24 cellular contexts compared by ENCODE assay signal in the genomic region with DNA sequence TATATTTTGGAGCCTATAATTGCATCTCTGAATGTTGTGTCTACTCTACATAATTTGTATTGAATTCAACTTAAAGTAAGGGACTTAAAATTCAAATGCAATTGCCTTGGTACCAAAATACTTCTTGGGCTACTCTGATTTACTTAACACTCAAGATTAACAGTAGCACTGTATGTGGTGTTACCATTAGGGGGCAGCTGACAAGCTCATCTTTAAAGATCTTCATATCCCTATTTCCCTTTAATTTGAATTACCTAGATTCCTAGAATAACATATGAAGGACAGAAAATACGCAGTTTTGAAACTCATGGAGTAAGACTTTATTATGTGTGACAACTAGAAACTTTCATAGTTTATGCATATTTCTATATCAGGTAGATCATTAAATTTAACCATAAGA. TPM values are rescaled to one million over a fixed set of nuclear protein-coding genes. Genes with fewer than 3 reads are reported as not detected.
DNase-seq lines count a peak whose midpoint lies in the region; ATAC-seq and TF ChIP-seq lines count a peak whose summit lies in the region.
"Had no signal": no experiment of that assay in that cellular context is flagged by ENCODE, and none has a peak within 500 bp of the region (broad histone marks: within the 10 kb centered on the region; RNA-seq: fewer than 3 reads in every experiment).

No MANE protein-coding gene starts in this region.

- H3K9me3 Mint-ChIP-seq in neural progenitor cell = no peaks in the 10 kb centered on the region
- H3K9me3 Mint-ChIP-seq: CD8-positive, alpha-beta T cell had no signal

- H3K27ac ChIP-seq in C4-2B (no peak overlapping the region), HCT116 (ENCODE audit: low read depth, low read length) (no peak overlapping the region), OCI-LY7 (ENCODE audit: low read depth, low read length, poor library complexity, severe bottlenecking) (no peak overlapping the region), neural progenitor cell (no peak overlapping the region)
- H3K27ac ChIP-seq: BLaER1 treated with 17β-estradiol and CSF1 and Interleukin-3, amounts not matched to agents 10 nM and 100 nM; RWPE1 had no signal

- H3K9ac ChIP-seq in HCT116 (ENCODE audit: low read length) = no peak overlapping the region
- no peak overlapping the region for H3K9ac ChIP-seq in neural progenitor cell
- H3K9ac ChIP-seq: BLaER1 treated with 17β-estradiol and CSF1 and Interleukin-3, amounts not matched to agents 10 nM and 100 nM had no signal

- TF ChIP-seq RAD21 in HCT116 (IDR thresholded peaks at IDR 0.05; ENCODE audit: low read depth) = no peak

- no peaks in the 10 kb centered on the region for H3K27me3 Mint-ChIP-seq in neural progenitor cell (ENCODE audit: insufficient read depth, low read depth)

- DNase-seq in HCT116 (ENCODE audit: low read depth, low spot score) = no peak
- DNase-seq in OCI-LY7 (ENCODE audit: low spot score) = no peak
- DNase-seq in neural progenitor cell (ENCODE audit: low spot score) = no peak
- DNase-seq in NCI-H748 (lab: John Stamatoyannopoulos, UW; ENCODE audit: unreplicated experiment) = no peak
- DNase-seq in activated naive CD4-positive, alpha-beta T cell (lab: John Stamatoyannopoulos, UW) = no peak
- DNase-seq: AML-193; Caco-2; CD8-positive, alpha-beta T cell; Kasumi-1; MM.1S; NCI-H1048; NCI-H1417; NCI-H1694; NCI-H2029 treated with DMSO at 0.1 percent for 48 hours; NCI-H2227 treated with DMSO at 0.1 percent for 48 hours; NCI-H69; SHP77 had no signal

- H3K9me3 ChIP-seq in HCT116 (ENCODE audit: control insufficient read depth in 1 of 2, insufficient read depth in 1 of 2, low read depth in 1 of 2, low read length in 2 of 2) (no peaks in the 10 kb centered on the region), OCI-LY7 (ENCODE audit: low read length) (no peaks in the 10 kb centered on the region), neural progenitor cell (ENCODE audit: low read depth) (no peaks in the 10 kb centered on the region)
- H3K9me3 ChIP-seq: BLaER1 treated with 17β-estradiol and CSF1 and Interleukin-3, amounts not matched to agents 10 nM and 100 nM; Caco-2 had no signal

- CTCF ChIA-PET in HCT116 (lab: Charles Lee) (no interaction called here), OCI-LY7 (lab: Charles Lee; ENCODE audit: unreplicated experiment) (no interaction called here)

- H3K27me3 ChIP-seq in HCT116 (ENCODE audit: insufficient read depth, low read length) (no peaks in the 10 kb centered on the region), neural progenitor cell (no peaks in the 10 kb centered on the region)
- H3K27me3 ChIP-seq: BLaER1 treated with 17β-estradiol and CSF1 and Interleukin-3, amounts not matched to agents 10 nM and 100 nM had no signal

- intact Hi-C loops in HCT116 (cut with micrococcal nuclease) = no loop called here
- intact Hi-C loops in OCI-LY7 (cut with micrococcal nuclease; ENCODE audit: unreplicated experiment) = no loop called here

- no peaks in the 10 kb centered on the region for H3F3A ChIP-seq in neural progenitor cell (ENCODE audit: low read depth)

- H3K79me2 ChIP-seq in HCT116 (ENCODE audit: insufficient read depth, low read length) = no peaks in the 10 kb centered on the region
- no peaks in the 10 kb centered on the region for H3K79me2 ChIP-seq in OCI-LY7 (ENCODE audit: insufficient read depth, low read depth, low read length)
- H3K79me2 ChIP-seq in neural progenitor cell (ENCODE audit: low read depth) = no peaks in the 10 kb centered on the region

- no peak overlapping the region for H3K27ac Mint-ChIP-seq in neural progenitor cell
- H3K27ac Mint-ChIP-seq: CD8-positive, alpha-beta T cell had no signal

- no peaks in the 10 kb centered on the region for H3K36me3 Mint-ChIP-seq in neural progenitor cell

- H3K9me2 ChIP-seq in HCT116 (ENCODE audit: insufficient read depth) = no peaks in the 10 kb centered on the region
- no peaks in the 10 kb centered on the region for H3K9me2 ChIP-seq in OCI-LY7 (ENCODE audit: insufficient read depth, low read length)

- no peak overlapping the region for H3K4me3 Mint-ChIP-seq in neural progenitor cell
- H3K4me3 Mint-ChIP-seq: CD8-positive, alpha-beta T cell had no signal

- TF ChIP-seq CTCF in C4-2B (conservative IDR thresholded peaks at IDR 0.05) (peak; percentile 3; the same call in 1 of the 2 replicates), HCT116 (IDR thresholded peaks at IDR 0.05 in 2 of 3, conservative IDR thresholded peaks at IDR 0.05 in 1 of 3; ENCODE audit: borderline replicate concordance in 1 of 3, insufficient read depth in 1 of 3, low read depth in 2 of 3, low read length in 2 of 3) (peak in 2 of 3 experiments; percentile 8 to 35; a peak in 2 of 6 replicates), OCI-LY7 (conservative IDR thresholded peaks at IDR 0.05; ENCODE audit: low read length) (peak; percentile 48; the same call in 1 of the 2 replicates), neural progenitor cell (IDR thresholded peaks at IDR 0.05) (peak; percentile 35)

- ATAC-seq in HCT116 (no peak), GM21526 (IDR thresholded peaks at IDR 0.05; ENCODE audit: low FRiP score, unreplicated experiment) (no peak)
- ATAC-seq: CD8-positive, alpha-beta T cell; K562; Panc1 had no signal

- POLR2A ChIA-PET in HCT116 (lab: Charles Lee) (no interaction called here), OCI-LY7 (lab: Charles Lee) (no interaction called here)

- no peak overlapping the region for H2AFZ ChIP-seq in HCT116 (ENCODE audit: low read depth, low read length, poor library complexity, severe bottlenecking)
- H2AFZ ChIP-seq in OCI-LY7 (ENCODE audit: low read length) = no peak overlapping the region
- no peak overlapping the region for H2AFZ ChIP-seq in neural progenitor cell (replicated peaks)

- no peaks in the 10 kb centered on the region for H3K4me1 ChIP-seq in HCT116 (ENCODE audit: control insufficient read depth in 1 of 2, insufficient read depth in 2 of 2, low read length in 2 of 2)
- no peaks in the 10 kb centered on the region for H3K4me1 ChIP-seq in OCI-LY7 (ENCODE audit: insufficient read depth, low read length, poor library complexity, severe bottlenecking)
- H3K4me1 ChIP-seq in neural progenitor cell = no peaks in the 10 kb centered on the region
- H3K4me1 ChIP-seq: Caco-2 had no signal

- BruUV-seq in HCT116 (replicated peaks; lab: Mats Ljungman, UMichigan) = no TSS peak
- no TSS peak for BruUV-seq in OCI-LY7 (replicated peaks; lab: Mats Ljungman, UMichigan)

- no peak for TF ChIP-seq POLR2A in HCT116 (IDR thresholded peaks at IDR 0.05; ENCODE audit: borderline replicate concordance, extremely low read depth, insufficient read depth, insufficient read length)

- RAD21 ChIA-PET in HCT116 (lab: Charles Lee; ENCODE audit: low non-redundant PET in 1 of 2, low total read pairs in 2 of 2, uncharacterized antibody in 2 of 2, unreplicated experiment in 2 of 2) = no interaction called here

- H3K4me2 ChIP-seq in HCT116 (ENCODE audit: low read length) = no peak overlapping the region
- H3K4me2 ChIP-seq in OCI-LY7 (ENCODE audit: low read length) = no peak overlapping the region
- H3K4me2 ChIP-seq in neural progenitor cell = no peak overlapping the region
- H3K4me2 ChIP-seq: BLaER1 treated with 17β-estradiol and CSF1 and Interleukin-3, amounts not matched to agents 10 nM and 100 nM had no signal

- H4K20me1 ChIP-seq in HCT116 (ENCODE audit: insufficient read depth) = no peaks in the 10 kb centered on the region
- no peaks in the 10 kb centered on the region for H4K20me1 ChIP-seq in OCI-LY7 (ENCODE audit: insufficient read depth, low read length)
- no peaks in the 10 kb centered on the region for H4K20me1 ChIP-seq in neural progenitor cell (ENCODE audit: low read depth)
- H4K20me1 ChIP-seq: BLaER1 treated with 17β-estradiol and CSF1 and Interleukin-3, amounts not matched to agents 10 nM and 100 nM had no signal

- no peaks in the 10 kb centered on the region for H3K4me1 Mint-ChIP-seq in neural progenitor cell

- H3K36me3 ChIP-seq in HCT116 (ENCODE audit: control insufficient read depth in 1 of 2, insufficient read depth in 2 of 2, low read length in 2 of 2) (no peaks in the 10 kb centered on the region), OCI-LY7 (ENCODE audit: insufficient read depth, low read length) (no peaks in the 10 kb centered on the region), neural progenitor cell (no peaks in the 10 kb centered on the region)

- H3K4me3 ChIP-seq in HCT116 (replicated peaks in 1 of 2; ENCODE audit: low read depth in 1 of 2, low read length in 2 of 2) (no peak overlapping the region), OCI-LY7 (ENCODE audit: low read depth, low read length, poor library complexity, severe bottlenecking) (no peak overlapping the region), neural progenitor cell (no peak overlapping the region)
- H3K4me3 ChIP-seq: BLaER1 treated with 17β-estradiol and CSF1 and Interleukin-3, amounts not matched to agents 10 nM and 100 nM; K562 had no signal

TF ChIP-seq in HCT116, 20 proteins besides CTCF, POLR2A, EP300 and RAD21:
- TF ChIP-seq EZH2phosphoT487 (IDR thresholded peaks at IDR 0.05; ENCODE audit: borderline replicate concordance) (no peak), JUND (IDR thresholded peaks at IDR 0.05) (no peak)

RNA-seq across cellular contexts. Expression of gene FAP, which starts 37.4 kb away (rescaled TPM):
- not detected for total RNA-seq in HCT116 (2021; ENCODE audit: unreplicated experiment)
- 0.13 TPM in 1 of 2 replicates, not detected in the other for polyA plus RNA-seq in HCT116 (2012)
- total RNA-seq in OCI-LY7 (2014; rRNA removed; shearing (Covaris generic)) = not detected in 2 replicates
- total RNA-seq in OCI-LY7 (2022) = not detected in 2 replicates
- not detected in 2 replicates for total RNA-seq in neural progenitor cell (ENCODE audit: low replicate concordance)
- total RNA-seq: Caco-2; CD8-positive, alpha-beta T cell; K562; NCI-H460 had no signal
- polyA plus RNA-seq: K562 had no signal

RNA-seq across cellular contexts. Expression of gene IFIH1, which starts 37.8 kb away (rescaled TPM):
- total RNA-seq in HCT116 (2021; ENCODE audit: unreplicated experiment) = 7.0 TPM
- polyA plus RNA-seq in HCT116 (2012) = 2.5 and 2.8 TPM in 2 replicates
- 7.8 and 10.6 TPM in 2 replicates for total RNA-seq in OCI-LY7 (2014; rRNA removed; shearing (Covaris generic))
- 12.3 and 13.6 TPM in 2 replicates for total RNA-seq in OCI-LY7 (2022)
- total RNA-seq in neural progenitor cell (ENCODE audit: low replicate concordance) = 0.09 and 0.79 TPM in 2 replicates
